Comparison of ENCODE assay signal across 16 cellular contexts in the genomic region with DNA sequence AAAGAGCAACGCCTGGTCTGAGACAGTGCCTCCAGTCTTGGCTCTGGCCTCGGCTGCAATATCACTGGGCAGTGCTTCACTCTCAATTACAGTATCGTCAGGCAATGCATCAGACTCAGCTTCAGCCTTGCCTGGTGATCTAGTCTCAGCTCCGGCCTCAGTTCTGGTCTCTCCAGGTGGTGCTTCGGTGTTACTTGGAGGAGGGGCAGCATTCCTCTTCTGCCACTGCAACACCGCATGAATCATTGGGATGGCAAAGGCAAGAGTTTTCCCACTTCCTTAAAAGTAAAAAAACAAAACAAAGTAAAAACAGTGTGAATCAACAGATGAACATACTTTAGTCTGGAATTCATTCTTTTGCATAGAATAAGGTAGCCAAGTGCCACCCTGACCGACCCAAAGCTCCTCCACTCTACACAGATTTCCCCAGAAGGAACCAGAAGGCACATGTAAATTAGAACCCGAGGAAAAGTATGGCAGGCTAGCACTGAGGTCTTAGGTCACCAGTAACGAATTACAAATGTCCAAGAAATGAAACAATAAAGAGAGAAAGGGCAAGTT. TPM values are rescaled to one million over a fixed set of nuclear protein-coding genes. Genes with fewer than 3 reads are reported as not detected.
DNase-seq lines count a peak whose midpoint lies in the region; ATAC-seq and TF ChIP-seq lines count a peak whose summit lies in the region.
"Had no signal": no experiment of that assay in that cellular context is flagged by ENCODE, and none has a peak within 500 bp of the region (broad histone marks: within the 10 kb centered on the region; RNA-seq: fewer than 3 reads in every experiment).

No MANE protein-coding gene starts in this region.

- peaks cover 44% of the 10 kb centered on the region for H3K4me1 Mint-ChIP-seq in activated CD8-positive, alpha-beta memory T cell treated with anti-CD3 and anti-CD28 coated beads, Interleukin-2, amount 10 ng/mL, durations not matched to agents 7 days and 5 days

- DNase-seq in activated CD8-positive, alpha-beta memory T cell treated with anti-CD3 and anti-CD28 coated beads, Interleukin-2, amount 10 ng/mL, durations not matched to agents 7 days and 5 days = peak; percentile 31
- DNase-seq in activated CD8-positive, alpha-beta memory T cell treated with anti-CD3 and anti-CD28 coated beads, Interleukin-2, amount 50 U/mL, for 48 hours = no peak
- DNase-seq in RWPE1 (ENCODE audit: low spot score) (peak; percentile 80), epithelial cell of esophagus (ENCODE audit: low read depth) (peak; percentile 93), suprapubic skin (ENCODE audit: low spot score in 2 of 2) (no peak), PC-3 (no peak)
- DNase-seq: central memory CD4-positive, alpha-beta T cell; KBM-7; NCI-H2171; occipital lobe; OCI-M1; stimulated activated CD4-positive, alpha-beta T cell treated with anti-CD3 and anti-CD28 coated beads, Interleukin-1b, Interleukin-23, amount 100 ng/mL, for 48 hours; stimulated activated naive CD4-positive, alpha-beta T cell treated with Interleukin-2 at 50 U/mL for 16 hours had no signal

- no peak for ATAC-seq in activated CD8-positive, alpha-beta memory T cell treated with anti-CD3 and anti-CD28 coated beads, Interleukin-2, amount 10 ng/mL, durations not matched to agents 7 days and 5 days
- ATAC-seq in PC-3 (no peak), GM19328 (IDR thresholded peaks at IDR 0.05; ENCODE audit: unreplicated experiment) (no peak)
- ATAC-seq: A549 had no signal

- TF ChIP-seq CTCF in RWPE1 (conservative IDR thresholded peaks at IDR 0.05; ENCODE audit: low read depth) (no peak), epithelial cell of esophagus (IDR thresholded peaks at IDR 0.05; ENCODE audit: insufficient read depth, low read depth, low read length, missing control alignments) (no peak), suprapubic skin (IDR thresholded peaks at IDR 0.05) (no peak), PC-3 (conservative IDR thresholded peaks at IDR 0.05; ENCODE audit: low read depth, low read length) (no peak)

- H3K27me3 ChIP-seq in skeletal muscle satellite cell (ENCODE audit: control insufficient read depth, insufficient read depth, low read length) (no peaks in the 10 kb centered on the region), suprapubic skin (no peaks in the 10 kb centered on the region), PC-3 (ENCODE audit: low read length) (no peaks in the 10 kb centered on the region)

- no peak overlapping the region for H3K27ac Mint-ChIP-seq in activated CD8-positive, alpha-beta memory T cell treated with anti-CD3 and anti-CD28 coated beads, Interleukin-2, amount 10 ng/mL, durations not matched to agents 7 days and 5 days

- no peak overlapping the region for H3K4me3 ChIP-seq in epithelial cell of esophagus (ENCODE audit: low read length)
- H3K4me3 ChIP-seq in skeletal muscle satellite cell (ENCODE audit: low read length) = no peak overlapping the region
- no peak overlapping the region for H3K4me3 ChIP-seq in suprapubic skin
- no peak overlapping the region for H3K4me3 ChIP-seq in PC-3 (ENCODE audit: low read length)
- H3K4me3 ChIP-seq: A549 had no signal

- BruUV-seq in PC-3 (replicated peaks; lab: Mats Ljungman, UMichigan) = no TSS peak

- H3K36me3 Mint-ChIP-seq in activated CD8-positive, alpha-beta memory T cell treated with anti-CD3 and anti-CD28 coated beads, Interleukin-2, amount 10 ng/mL, durations not matched to agents 7 days and 5 days = peaks cover 77% of the 10 kb centered on the region

- H3K36me3 ChIP-seq in skeletal muscle satellite cell (ENCODE audit: insufficient read depth, low read length) = peaks cover 51% of the 10 kb centered on the region
- H3K36me3 ChIP-seq in suprapubic skin = peaks cover 51% of the 10 kb centered on the region
- peaks cover 43% of the 10 kb centered on the region for H3K36me3 ChIP-seq in PC-3 (ENCODE audit: low read depth, low read length)

- peak overlapping the region; percentile 49 for H3K4me2 ChIP-seq in skeletal muscle satellite cell (ENCODE audit: low read length)
- no peak overlapping the region for H3K4me2 ChIP-seq in PC-3 (ENCODE audit: low read length)
- H3K4me2 ChIP-seq: A549 had no signal

- H3K9me3 Mint-ChIP-seq in activated CD8-positive, alpha-beta memory T cell treated with anti-CD3 and anti-CD28 coated beads, Interleukin-2, amount 10 ng/mL, durations not matched to agents 7 days and 5 days (ENCODE audit: low read depth) = peaks cover 7% of the 10 kb centered on the region

- no peaks in the 10 kb centered on the region for H3K9me2 ChIP-seq in PC-3 (replicated peaks; ENCODE audit: low read length)

- TF ChIP-seq POLR2A in suprapubic skin (IDR thresholded peaks at IDR 0.05) = no peak

- H3K9ac ChIP-seq in skeletal muscle satellite cell (ENCODE audit: low read depth, low read length) (no peak overlapping the region), PC-3 (ENCODE audit: low read length) (no peak overlapping the region)

- H3K27ac ChIP-seq in RWPE1 (peak overlapping the region; percentile 62), suprapubic skin (no peak overlapping the region), PC-3 (ENCODE audit: low read length) (no peak overlapping the region)
- H3K27ac ChIP-seq: A549 had no signal

- H4K20me1 ChIP-seq in PC-3 (ENCODE audit: low read length) = peaks cover 46% of the 10 kb centered on the region

- H3K9me3 ChIP-seq in skeletal muscle satellite cell (replicated peaks; ENCODE audit: low read length) (no peaks in the 10 kb centered on the region), suprapubic skin (no peaks in the 10 kb centered on the region), PC-3 (ENCODE audit: low read length) (no peaks in the 10 kb centered on the region)

- CTCF ChIA-PET in activated CD8-positive, alpha-beta memory T cell treated with anti-CD3 and anti-CD28 coated beads, Interleukin-2, amount 10 ng/mL, durations not matched to agents 7 days and 5 days (lab: Charles Lee) = interaction anchor here (2.1 kb wide), 1 partner anchor 26 kb away, joined by 6 read pairs; no protein-coding TSS in a partner anchor
- CTCF ChIA-PET in RWPE1 (lab: Yijun Ruan, JAX) = no interaction called here
- CTCF ChIA-PET in PC-3 (lab: Charles Lee) = no interaction called here

- no peak overlapping the region for H3K4me3 Mint-ChIP-seq in activated CD8-positive, alpha-beta memory T cell treated with anti-CD3 and anti-CD28 coated beads, Interleukin-2, amount 10 ng/mL, durations not matched to agents 7 days and 5 days

- no peaks in the 10 kb centered on the region for H3K27me3 Mint-ChIP-seq in activated CD8-positive, alpha-beta memory T cell treated with anti-CD3 and anti-CD28 coated beads, Interleukin-2, amount 10 ng/mL, durations not matched to agents 7 days and 5 days

- peaks cover 69% of the 10 kb centered on the region for H3K79me2 ChIP-seq in PC-3 (ENCODE audit: low read length)

- H3F3A ChIP-seq in PC-3 (ENCODE audit: low read length, unreplicated experiment) = no peaks in the 10 kb centered on the region

- H3K4me1 ChIP-seq in skeletal muscle satellite cell (ENCODE audit: control insufficient read depth, insufficient read depth, low read length) (peaks cover 18% of the 10 kb centered on the region), suprapubic skin (peaks cover 34% of the 10 kb centered on the region), PC-3 (ENCODE audit: insufficient read depth, low read length) (peaks cover 19% of the 10 kb centered on the region)

- no peak for TF ChIP-seq EP300 in suprapubic skin (IDR thresholded peaks at IDR 0.05)

- H2AFZ ChIP-seq in PC-3 (ENCODE audit: low read length) = no peak overlapping the region

- POLR2A ChIA-PET in RWPE1 (lab: Yijun Ruan, JAX; ENCODE audit: low non-redundant PET) = no interaction called here
- POLR2A ChIA-PET in PC-3 (lab: Charles Lee; ENCODE audit: unreplicated experiment) = no interaction called here

- 78% methylated on average over 9 of the region's 9 CpGs for WGBS in suprapubic skin

- intact Hi-C loops in PC-3 (cut with micrococcal nuclease) = no loop called here

RNA-seq across cellular contexts. Expression of gene DDX24, which starts 18.6 kb away (rescaled TPM):
- total RNA-seq in activated CD8-positive, alpha-beta memory T cell treated with anti-CD3 and anti-CD28 coated beads, Interleukin-2, amount 10 ng/mL, durations not matched to agents 7 days and 5 days = 100 to 1,000 TPM; 211 to 244 TPM
- total RNA-seq in skeletal muscle satellite cell (2012; rRNA removed) = 105 and 122 TPM in 2 replicates
- 100 to 1,000 TPM; 107 to 134 (median 108) TPM for total RNA-seq in suprapubic skin
- total RNA-seq in PC-3 (2014; rRNA removed) = 120 and 126 TPM in 2 replicates

RNA-seq across cellular contexts. Expression of gene IFI27L1, which starts 18.7 kb away (rescaled TPM):
- 10 to 100 TPM; 42.8 to 55.4 TPM for total RNA-seq in activated CD8-positive, alpha-beta memory T cell treated with anti-CD3 and anti-CD28 coated beads, Interleukin-2, amount 10 ng/mL, durations not matched to agents 7 days and 5 days
- total RNA-seq in skeletal muscle satellite cell (2012; rRNA removed) = 5.1 and 9.0 TPM in 2 replicates
- total RNA-seq in suprapubic skin (10 to 100 TPM in 1 of 4 donors, 1 to 10 TPM in 3; 7.2 to 11.4 (median 9.3) TPM), PC-3 (2014; rRNA removed) (7.8 and 16.9 TPM in 2 replicates)

RNA-seq across cellular contexts. Expression of gene OTUB2, which starts 36.3 kb away (rescaled TPM):
- total RNA-seq in activated CD8-positive, alpha-beta memory T cell treated with anti-CD3 and anti-CD28 coated beads, Interleukin-2, amount 10 ng/mL, durations not matched to agents 7 days and 5 days = 1 to 10 TPM; 3.4 to 4.2 TPM
- 1.0 and 2.4 TPM in 2 replicates for total RNA-seq in skeletal muscle satellite cell (2012; rRNA removed)
- total RNA-seq in suprapubic skin (10 to 100 TPM in 3 of 4 donors, 1 to 10 TPM in 1; 7.2 to 35.5 (median 14.3) TPM), PC-3 (2014; rRNA removed) (7.7 and 9.0 TPM in 2 replicates)

RNA-seq across cellular contexts. Expression of gene IFI27, which starts 48.1 kb away (rescaled TPM):
- total RNA-seq in activated CD8-positive, alpha-beta memory T cell treated with anti-CD3 and anti-CD28 coated beads, Interleukin-2, amount 10 ng/mL, durations not matched to agents 7 days and 5 days = 100 to 1,000 TPM in 1 of 2 experiments, 10 to 100 TPM in 1; 81.5 to 325 TPM
- total RNA-seq in skeletal muscle satellite cell (2012; rRNA removed) = 10.9 and 43.2 TPM in 2 replicates
- total RNA-seq in suprapubic skin (100 to 1,000 TPM in 2 of 4 donors, 10 to 100 TPM in 2; 26.9 to 197 (median 142) TPM), PC-3 (2014; rRNA removed) (4.3 TPM in 1 of 2 replicates, not detected in the other)

Comparison
In these comparisons a context has a peak if more than half of its experiments do, and no peak if none do; other contexts are left out.
1. DNase-seq: peak in activated CD8-positive, alpha-beta memory T cell treated with anti-CD3 and anti-CD28 coated beads, Interleukin-2, amount 10 ng/mL, durations not matched to agents 7 days and 5 days (single experiment), RWPE1 (single experiment) and epithelial cell of esophagus (single experiment); none in activated CD8-positive, alpha-beta memory T cell treated with anti-CD3 and anti-CD28 coated beads, Interleukin-2, amount 50 U/mL, for 48 hours (single experiment), suprapubic skin (0 of 2) and PC-3 (single experiment).